20 cellular contexts compared by ENCODE assay signal in genomic region chr11:112421854-112422253, GRCh38.
"Had no signal": no experiment of that assay in that cellular context is flagged by ENCODE, and none has a peak within 500 bp of the region (broad histone marks: within the 10 kb centered on the region; RNA-seq: fewer than 3 reads in every experiment).

No MANE protein-coding gene starts in this region.

- H3K4me3 ChIP-seq: gastrocnemius medialis, heart left ventricle, prostate gland, right atrium auricular region, thyroid gland had no signal

- H3K36me3 ChIP-seq: gastrocnemius medialis, heart left ventricle, prostate gland, right atrium auricular region, thyroid gland had no signal

- H3K4me1 Mint-ChIP-seq: central memory CD8-positive, alpha-beta T cell; neural crest cell had no signal

- H3K4me1 ChIP-seq: gastrocnemius medialis, heart left ventricle, prostate gland, right atrium auricular region, thyroid gland had no signal

- H3K27me3 ChIP-seq: gastrocnemius medialis, heart left ventricle, right atrium auricular region, thyroid gland had no signal

- H3K36me3 Mint-ChIP-seq: activated naive CD4-positive, alpha-beta T cell treated with anti-CD3 and anti-CD28 coated beads, Interleukin-2, amount 10 ng/mL, durations not matched to agents 7 days and 5 days had no signal

- H3K9me3 Mint-ChIP-seq: activated CD4-positive, alpha-beta T cell treated with anti-CD3 and anti-CD28 coated beads, Interleukin-2, amount 10 ng/mL, durations not matched to agents 24 days and 14 days; activated CD8-positive, alpha-beta T cell treated with anti-CD3 and anti-CD28 coated beads for 36 hours; activated T-cell treated with anti-CD3 and anti-CD28 coated beads, Interleukin-2, amount 50 U/mL, for 24 hours; central memory CD8-positive, alpha-beta T cell had no signal

- H3K27ac Mint-ChIP-seq: activated CD4-positive, alpha-beta T cell treated with anti-CD3 and anti-CD28 coated beads, Interleukin-2, amount 10 ng/mL, durations not matched to agents 24 days and 14 days; activated CD8-positive, alpha-beta T cell treated with anti-CD3 and anti-CD28 coated beads for 36 hours; activated naive CD4-positive, alpha-beta T cell treated with anti-CD3 and anti-CD28 coated beads, Interleukin-2, amount 10 ng/mL, durations not matched to agents 7 days and 5 days; activated T-cell treated with anti-CD3 and anti-CD28 coated beads, Interleukin-2, amount 50 U/mL, for 24 hours had no signal

- H3K4me3 Mint-ChIP-seq: activated CD4-positive, alpha-beta T cell treated with anti-CD3 and anti-CD28 coated beads, Interleukin-2, amount 10 ng/mL, durations not matched to agents 24 days and 14 days; activated CD8-positive, alpha-beta T cell treated with anti-CD3 and anti-CD28 coated beads for 36 hours; activated naive CD4-positive, alpha-beta T cell treated with anti-CD3 and anti-CD28 coated beads, Interleukin-2, amount 10 ng/mL, durations not matched to agents 7 days and 5 days; activated T-cell treated with anti-CD3 and anti-CD28 coated beads, Interleukin-2, amount 50 U/mL, for 24 hours; central memory CD8-positive, alpha-beta T cell; neural crest cell had no signal

- H3K27ac ChIP-seq: gastrocnemius medialis, heart left ventricle, prostate gland, right atrium auricular region, thyroid gland had no signal

- H3K9me3 ChIP-seq: gastrocnemius medialis, heart left ventricle, prostate gland, right atrium auricular region, thyroid gland had no signal

- ATAC-seq: activated CD8-positive, alpha-beta T cell treated with anti-CD3 and anti-CD28 coated beads for 36 hours; gastrocnemius medialis; heart left ventricle; left ventricle myocardium superior had no signal

- DNase-seq: activated CD4-positive, alpha-beta T cell treated with anti-CD3 and anti-CD28 coated beads, Interleukin-2, amount 10 ng/mL, durations not matched to agents 24 days and 14 days; activated CD8-positive, alpha-beta T cell treated with anti-CD3 and anti-CD28 coated beads for 36 hours; activated naive CD4-positive, alpha-beta T cell treated with anti-CD3 and anti-CD28 coated beads, Interleukin-2, amount 10 ng/mL, durations not matched to agents 7 days and 5 days; activated T-cell treated with anti-CD3 and anti-CD28 coated beads, Interleukin-2, amount 50 U/mL, for 24 hours; aorta; effector CD4-positive, alpha-beta T cell; gastrocnemius medialis; heart left ventricle; kidney glomerular epithelial cell; left ventricle myocardium superior; stimulated activated CD4-positive, alpha-beta T cell treated with anti-CD3 and anti-CD28 coated beads, Interleukin-12 subunit alpha, Interleukin-12 subunit beta, amount 100 ng/mL, for 4 hours; stimulated activated CD4-positive, alpha-beta T cell treated with anti-CD3 and anti-CD28 coated beads, Interleukin-1b, Interleukin-23, amount 100 ng/mL, for 48 hours; stimulated activated CD8-positive, alpha-beta memory T cell treated with anti-CD3 and anti-CD28 coated beads, Interleukin-4, amount 100 ng/mL, for 48 hours; stimulated activated naive CD4-positive, alpha-beta T cell treated with Interleukin-2 at 50 U/mL for 16 hours; T-helper 9 cell; thyroid gland had no signal
